In the genomic region with DNA sequence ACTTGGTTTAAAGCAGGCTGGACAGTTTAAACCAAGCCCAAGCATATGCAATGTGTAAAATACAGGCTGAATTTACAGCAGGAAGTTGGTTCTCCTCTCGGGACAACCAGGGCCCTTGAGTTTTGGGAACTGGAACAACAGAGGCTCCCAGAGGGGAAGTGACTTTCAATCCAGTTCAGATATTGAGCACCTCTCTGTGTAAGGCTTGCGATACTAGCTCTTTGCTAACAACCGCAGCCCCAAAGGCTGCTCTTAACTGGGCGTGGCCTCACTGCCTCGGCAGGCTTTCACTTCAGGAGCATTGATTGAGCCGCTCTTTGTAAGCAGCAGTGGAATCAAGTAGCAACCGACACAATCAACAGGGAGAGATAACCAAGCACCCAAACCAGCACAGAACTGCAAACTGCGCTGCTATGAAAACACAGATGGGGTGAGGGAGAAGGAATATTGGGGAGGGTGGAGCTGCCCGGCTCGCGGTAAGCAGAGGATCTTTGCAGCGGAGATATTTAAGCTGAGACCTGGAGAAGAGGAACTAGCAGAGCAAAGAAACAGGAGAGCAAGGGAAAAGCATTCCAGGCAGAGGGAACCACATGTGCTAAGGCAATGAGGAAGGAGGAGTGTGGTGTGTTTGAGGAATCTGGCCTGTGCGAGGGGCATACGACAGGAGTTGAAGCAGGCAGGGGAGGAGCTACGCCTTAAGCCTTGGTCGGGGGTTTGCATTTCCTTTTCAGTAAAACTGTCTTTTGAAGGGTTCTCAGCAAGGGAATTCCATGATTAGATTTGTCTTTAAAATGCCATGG, we compare ENCODE assay signal across 9 cellular contexts.
A peak's percentile ranks its signal among the peaks of the same experiment; 100 is the strongest.
DNase-seq lines count a peak whose midpoint lies in the region; ATAC-seq lines count a peak whose summit lies in the region.
"Had no signal": no experiment of that assay in that cellular context is flagged by ENCODE, and none has a peak within 500 bp of the region (broad histone marks: within the 10 kb centered on the region; RNA-seq: fewer than 3 reads in every experiment).

No MANE protein-coding gene starts in this region.

- H3K9me3 Mint-ChIP-seq in memory B cell = no peaks in the 10 kb centered on the region
- H3K9me3 Mint-ChIP-seq: stimulated activated naive CD8-positive, alpha-beta T cell treated with anti-CD3 and anti-CD28 coated beads, Interleukin-15, Interleukin-2, amounts not matched to agents 100 ng/mL and 50 ng/mL, for 24 hours had no signal

- no peak overlapping the region for H3K27ac Mint-ChIP-seq in memory B cell
- H3K27ac Mint-ChIP-seq: stimulated activated naive CD8-positive, alpha-beta T cell treated with anti-CD3 and anti-CD28 coated beads, Interleukin-15, Interleukin-2, amounts not matched to agents 100 ng/mL and 50 ng/mL, for 24 hours had no signal

- peak overlapping the region; percentile 71 for H3K9ac ChIP-seq in duodenal mucosa (ENCODE audit: low read depth in 1 of 2, low read length in 2 of 2)

- H3K4me1 ChIP-seq in duodenal mucosa (ENCODE audit: control insufficient read depth in 1 of 2, insufficient read depth in 2 of 2, low read length in 2 of 2) = peaks cover 36% of the 10 kb centered on the region in 2 donors

- DNase-seq in NCI-H146 treated with DMSO at 0.1 percent for 48 hours (lab: John Stamatoyannopoulos, UW; ENCODE audit: unreplicated experiment) = peak; percentile 47
- DNase-seq in activated CD4-positive, CD25-positive, alpha-beta regulatory T cell (lab: John Stamatoyannopoulos, UW) = peak; percentile 11 to 48 (median 24)
- peak; percentile 38 to 40 for DNase-seq in memory B cell (ENCODE audit: low spot score in 2 of 2)
- peak; percentile 33 to 41 for DNase-seq in stimulated activated CD8-positive, alpha-beta memory T cell treated with anti-CD3 and anti-CD28 coated beads, Interleukin-4, amount 100 ng/mL, for 4 hours (ENCODE audit: low read depth in 2 of 2, low spot score in 1 of 2)
- no peak for DNase-seq in NK-92 (lab: John Stamatoyannopoulos, UW; ENCODE audit: unreplicated experiment)

- no peaks in the 10 kb centered on the region for H3K9me3 ChIP-seq in duodenal mucosa (ENCODE audit: control insufficient read depth in 1 of 2, low read length in 2 of 2)

- no peaks in the 10 kb centered on the region for H3K27me3 ChIP-seq in duodenal mucosa (ENCODE audit: control insufficient read depth in 1 of 2, insufficient read depth in 2 of 2, low read length in 2 of 2)

- H3K27me3 Mint-ChIP-seq in memory B cell = no peaks in the 10 kb centered on the region
- H3K27me3 Mint-ChIP-seq: stimulated activated naive CD8-positive, alpha-beta T cell treated with anti-CD3 and anti-CD28 coated beads, Interleukin-15, Interleukin-2, amounts not matched to agents 100 ng/mL and 50 ng/mL, for 24 hours had no signal

- H3K4me3 Mint-ChIP-seq in memory B cell = no peak overlapping the region
- H3K4me3 Mint-ChIP-seq: stimulated activated naive CD8-positive, alpha-beta T cell treated with anti-CD3 and anti-CD28 coated beads, Interleukin-15, Interleukin-2, amounts not matched to agents 100 ng/mL and 50 ng/mL, for 24 hours had no signal

- H3K27ac ChIP-seq in duodenal mucosa (ENCODE audit: low read depth, low read length) = peak overlapping the region; percentile 22

- H3K4me1 Mint-ChIP-seq in memory B cell = peaks cover 14% of the 10 kb centered on the region

- peak overlapping the region; percentile 68 to 75 for H3K4me3 ChIP-seq in duodenal mucosa (ENCODE audit: low read depth in 1 of 2, low read length in 2 of 2)

- no peaks in the 10 kb centered on the region for H3K36me3 ChIP-seq in duodenal mucosa (ENCODE audit: control insufficient read depth in 1 of 2, insufficient read depth in 2 of 2, low read length in 2 of 2)

- peak; percentile 95 for ATAC-seq in GM18502 (IDR thresholded peaks at IDR 0.05; ENCODE audit: poor library complexity, unreplicated experiment)
- ATAC-seq in HG02623 (IDR thresholded peaks at IDR 0.05; ENCODE audit: unreplicated experiment) = peak; percentile 87
- ATAC-seq in memory B cell (ENCODE audit: low read depth) = peak; percentile 97

- no peaks in the 10 kb centered on the region for H3K36me3 Mint-ChIP-seq in memory B cell
